ENCODE assay signal across 2 cellular contexts in genomic region chr6:16965679-16966078, GRCh38.
TF ChIP-seq lines count a peak whose summit lies in the region.

No MANE protein-coding gene starts in this region.

TF ChIP-seq in GM23338, 12 proteins besides CTCF, POLR2A, EP300 and RAD21 (continued from another document):
- no peak for TF ChIP-seq REST (IDR thresholded peaks at IDR 0.05; ENCODE audit: unreplicated experiment)
- no peak for TF ChIP-seq ZNF462 (CRISPR knock-in tag; IDR thresholded peaks at IDR 0.05)
- TF ChIP-seq ZNF114 (CRISPR knock-in tag; IDR thresholded peaks at IDR 0.05), result no peak
- TF ChIP-seq ETS1 (IDR thresholded peaks at IDR 0.05), result no peak
- TF ChIP-seq JUNB (IDR thresholded peaks at IDR 0.05; ENCODE audit: unreplicated experiment), result no peak
- no peak for TF ChIP-seq ZNF331 (CRISPR knock-in tag; IDR thresholded peaks at IDR 0.05; ENCODE audit: low read depth)

TF ChIP-seq in SK-N-SH treated with all-trans-retinoic acid at 6 μM for 48 hours, 23 proteins besides CTCF, POLR2A, EP300 and RAD21 (continued from another document):
- TF ChIP-seq ARNTL (CRISPR knock-in tag; IDR thresholded peaks at IDR 0.05; ENCODE audit: borderline replicate concordance, low read depth), result no peak
- no peak for TF ChIP-seq ISL1 (CRISPR knock-in tag; IDR thresholded peaks at IDR 0.05)
